23 cellular contexts compared by ENCODE assay signal in the genomic region with DNA sequence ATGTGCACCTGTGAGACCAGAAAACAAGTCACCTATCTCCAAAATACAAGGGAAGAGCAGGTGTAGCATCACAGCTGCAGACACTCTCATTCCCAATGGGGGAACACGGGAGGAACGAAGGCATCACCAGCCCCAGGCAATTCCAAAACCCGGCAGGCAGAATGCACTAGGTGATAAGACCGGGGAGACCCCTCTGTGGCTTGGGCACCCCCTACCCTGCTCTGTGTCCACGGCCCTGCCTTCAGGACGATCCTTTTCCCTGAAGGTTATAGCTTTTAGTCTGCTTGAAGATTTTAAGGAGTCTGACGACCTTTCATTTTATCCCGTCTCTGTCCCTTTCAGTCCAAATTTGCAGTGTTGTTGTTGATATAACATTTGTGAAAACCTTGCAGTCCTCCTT. TPM values are rescaled to one million over a fixed set of nuclear protein-coding genes. Genes with fewer than 3 reads are reported as not detected.
DNase-seq lines count a peak whose midpoint lies in the region; ATAC-seq and TF ChIP-seq lines count a peak whose summit lies in the region.
"Had no signal": no experiment of that assay in that cellular context is flagged by ENCODE, and none has a peak within 500 bp of the region (broad histone marks: within the 10 kb centered on the region; RNA-seq: fewer than 3 reads in every experiment).

No MANE protein-coding gene starts in this region.

- TF ChIP-seq CTCF in WERI-Rb-1 (IDR thresholded peaks at IDR 0.05; ENCODE audit: low read depth, low read length): no peak

- H3K36me3 ChIP-seq in WERI-Rb-1: no peaks in the 10 kb centered on the region

- no peak overlapping the region for H3K27ac ChIP-seq in WERI-Rb-1
- H3K27ac ChIP-seq: 22Rv1, GM23248 had no signal

- no peak overlapping the region for H3K4me3 ChIP-seq in WERI-Rb-1 (ENCODE audit: low read depth, low read length)
- H3K4me3 ChIP-seq: GM23248 had no signal

- DNase-seq in activated CD8-positive, alpha-beta memory T cell treated with anti-CD3 and anti-CD28 coated beads for 24 hours: peak; percentile 24
- DNase-seq in activated CD8-positive, alpha-beta memory T cell treated with anti-CD3 and anti-CD28 coated beads, Interleukin-2, amount 50 U/mL, for 4 hours: no peak
- DNase-seq in WERI-Rb-1 (peak; percentile 4), mesenteric fat pad (ENCODE audit: low spot score) (peak; percentile 65), ureter (ENCODE audit: low spot score) (peak; percentile 13)
- DNase-seq: DMS153, DND-41, GM23248, H7, KBM-7, MV-4-11, NCI-H1105, NCI-H1436 treated with DMSO at 0.1 percent for 48 hours, NCI-H187 treated with DMSO at 0.1 percent for 48 hours, NCI-H2107, NCI-H446, NCI-H524 treated with DMSO at 0.1 percent for 48 hours, NCI-H774, PC-3 had no signal

- peaks cover 8% of the 10 kb centered on the region for H3K27me3 ChIP-seq in WERI-Rb-1 (ENCODE audit: insufficient read depth, low read depth, severe bottlenecking)

- H3K9me3 ChIP-seq in WERI-Rb-1 (ENCODE audit: severe bottlenecking): no peaks in the 10 kb centered on the region

- no peak for ATAC-seq in GM18502 (IDR thresholded peaks at IDR 0.05; ENCODE audit: poor library complexity, unreplicated experiment)
- no peak for ATAC-seq in HG03135 (IDR thresholded peaks at IDR 0.05; ENCODE audit: unreplicated experiment)
- ATAC-seq: PC-3 had no signal

RNA-seq across cellular contexts. Expression of gene TRPM2, which starts 19.2 kb away (rescaled TPM):
- 12.0 TPM for total RNA-seq in mesenteric fat pad
- total RNA-seq in ureter: 10.0 TPM
- total RNA-seq: LHCN-M2 had no signal

RNA-seq across cellular contexts. Expression of gene CFAP410, which starts 33.4 kb away (rescaled TPM):
- total RNA-seq in mesenteric fat pad (17.4 TPM), ureter (20.2 TPM)
